13 cellular contexts compared by ENCODE assay signal in genomic region chr16:89123001-89123830, GRCh38. TPM values are rescaled to one million over a fixed set of nuclear protein-coding genes. Genes with fewer than 3 reads are reported as not detected.
DNase-seq lines count a peak whose midpoint lies in the region; ATAC-seq and TF ChIP-seq lines count a peak whose summit lies in the region.
"Had no signal": no experiment of that assay in that cellular context is flagged by ENCODE, and none has a peak within 500 bp of the region (broad histone marks: within the 10 kb centered on the region; RNA-seq: fewer than 3 reads in every experiment).

No MANE protein-coding gene starts in this region.

- H3K9me3 ChIP-seq in KOPT-K1 (ENCODE audit: insufficient read depth, low read length, poor library complexity, severe bottlenecking): peaks cover 8% of the 10 kb centered on the region
- H3K9me3 ChIP-seq: upper lobe of left lung had no signal

- no peaks in the 10 kb centered on the region for H3K27me3 Mint-ChIP-seq in activated CD4-positive, alpha-beta T cell treated with anti-CD3 and anti-CD28 coated beads, Interleukin-2, amount 10 ng/mL, durations not matched to agents 24 days and 14 days
- H3K27me3 Mint-ChIP-seq in chondrocyte (ENCODE audit: low read depth): no peaks in the 10 kb centered on the region

- H3K27ac ChIP-seq in KOPT-K1 (ENCODE audit: low read depth, low read length, poor library complexity, severe bottlenecking): peak overlapping the region; percentile 67
- H3K27ac ChIP-seq: KMS-11 had no signal

- H3K9me3 Mint-ChIP-seq in activated CD4-positive, alpha-beta T cell treated with anti-CD3 and anti-CD28 coated beads, Interleukin-2, amount 10 ng/mL, durations not matched to agents 24 days and 14 days: peaks cover 8% of the 10 kb centered on the region
- peaks cover 6% of the 10 kb centered on the region for H3K9me3 Mint-ChIP-seq in chondrocyte (ENCODE audit: low read depth)

- H3K27ac Mint-ChIP-seq in activated CD4-positive, alpha-beta T cell treated with anti-CD3 and anti-CD28 coated beads, Interleukin-2, amount 10 ng/mL, durations not matched to agents 24 days and 14 days: peak overlapping the region; percentile 58
- H3K27ac Mint-ChIP-seq in chondrocyte (ENCODE audit: unreplicated experiment): no peak overlapping the region

- H3K36me3 ChIP-seq in KOPT-K1 (ENCODE audit: insufficient read depth, low read length): peaks cover 94% of the 10 kb centered on the region

- no peak overlapping the region for H3K4me3 Mint-ChIP-seq in activated CD4-positive, alpha-beta T cell treated with anti-CD3 and anti-CD28 coated beads, Interleukin-2, amount 10 ng/mL, durations not matched to agents 24 days and 14 days
- no peak overlapping the region for H3K4me3 Mint-ChIP-seq in chondrocyte (ENCODE audit: unreplicated experiment)
- H3K4me3 Mint-ChIP-seq: nephron had no signal

- peaks cover 54% of the 10 kb centered on the region for H3K36me3 Mint-ChIP-seq in activated CD4-positive, alpha-beta T cell treated with anti-CD3 and anti-CD28 coated beads, Interleukin-2, amount 10 ng/mL, durations not matched to agents 24 days and 14 days (ENCODE audit: low read depth)
- peaks cover 23% of the 10 kb centered on the region for H3K36me3 Mint-ChIP-seq in chondrocyte (ENCODE audit: low read depth)

- H3K4me3 ChIP-seq in foreskin fibroblast (ENCODE audit: low read depth in 1 of 2, low read length in 2 of 2): no peak overlapping the region
- H3K4me3 ChIP-seq: upper lobe of left lung had no signal

- intact Hi-C loops in activated CD4-positive, alpha-beta T cell treated with anti-CD3 and anti-CD28 coated beads, Interleukin-2, amount 10 ng/mL, durations not matched to agents 24 days and 14 days (cut with micrococcal nuclease): no loop called here
- intact Hi-C loops in posterior vena cava (cut with DNase I): no loop called here

- H3K4me1 Mint-ChIP-seq in activated CD4-positive, alpha-beta T cell treated with anti-CD3 and anti-CD28 coated beads, Interleukin-2, amount 10 ng/mL, durations not matched to agents 24 days and 14 days: peaks cover 9% of the 10 kb centered on the region
- no peaks in the 10 kb centered on the region for H3K4me1 Mint-ChIP-seq in chondrocyte (ENCODE audit: low read depth)
- H3K4me1 Mint-ChIP-seq: nephron had no signal

- DNase-seq in activated CD4-positive, alpha-beta T cell treated with anti-CD3 and anti-CD28 coated beads, Interleukin-2, amount 10 ng/mL, durations not matched to agents 24 days and 14 days: no peak
- DNase-seq in activated CD4-positive, alpha-beta T cell treated with anti-CD3 and anti-CD28 coated beads, Interleukin-2, amount 50 U/mL, for 4 hours: no peak
- peak; percentile 57 for DNase-seq in chondrocyte (ENCODE audit: low spot score)
- peak; percentile 68 for DNase-seq in posterior vena cava (ENCODE audit: low spot score)
- DNase-seq in foreskin fibroblast: no peak
- DNase-seq: GDM1, islet precursor cell had no signal

- ATAC-seq in GM21381 (IDR thresholded peaks at IDR 0.05; ENCODE audit: unreplicated experiment) (no peak), HG03095 (IDR thresholded peaks at IDR 0.05; ENCODE audit: unreplicated experiment) (no peak)

- no peak for TF ChIP-seq CTCF in chondrocyte (IDR thresholded peaks at IDR 0.05)
- no peak for TF ChIP-seq CTCF in foreskin fibroblast (IDR thresholded peaks at IDR 0.05; ENCODE audit: low read depth, low read length)

RNA-seq across cellular contexts. Expression of gene ACSF3, which starts 29.6 kb away (rescaled TPM):
- 41.1 and 41.6 TPM in 2 replicates for total RNA-seq in activated CD4-positive, alpha-beta T cell treated with anti-CD3 and anti-CD28 coated beads, Interleukin-2, amount 10 ng/mL, durations not matched to agents 24 days and 14 days
- total RNA-seq in chondrocyte (19.5 to 24.4 TPM (median 20.8 TPM) in 3 replicates), posterior vena cava (10 to 100 TPM; 19.1 to 21.4 TPM)

RNA-seq across cellular contexts. Expression of gene CDH15, which starts 48.3 kb away (rescaled TPM):
- not detected in 2 replicates for total RNA-seq in activated CD4-positive, alpha-beta T cell treated with anti-CD3 and anti-CD28 coated beads, Interleukin-2, amount 10 ng/mL, durations not matched to agents 24 days and 14 days
- total RNA-seq in chondrocyte (0.20 to 0.23 TPM in 2 of 3 replicates, not detected in the other), posterior vena cava (under 1 TPM in 1 of 2 donors, not detected in 1; 0.46 TPM)

Comparison
In these comparisons a context has a peak if more than half of its experiments do, and no peak if none do; other contexts are left out.
1. DNase-seq: peak in chondrocyte (single experiment) and posterior vena cava (single experiment); none in activated CD4-positive, alpha-beta T cell treated with anti-CD3 and anti-CD28 coated beads, Interleukin-2, amount 10 ng/mL, durations not matched to agents 24 days and 14 days (single experiment), activated CD4-positive, alpha-beta T cell treated with anti-CD3 and anti-CD28 coated beads, Interleukin-2, amount 50 U/mL, for 4 hours (0 of 2) and foreskin fibroblast (0 of 2).